ENCODE assay signal across 9 cellular contexts in the genomic region with DNA sequence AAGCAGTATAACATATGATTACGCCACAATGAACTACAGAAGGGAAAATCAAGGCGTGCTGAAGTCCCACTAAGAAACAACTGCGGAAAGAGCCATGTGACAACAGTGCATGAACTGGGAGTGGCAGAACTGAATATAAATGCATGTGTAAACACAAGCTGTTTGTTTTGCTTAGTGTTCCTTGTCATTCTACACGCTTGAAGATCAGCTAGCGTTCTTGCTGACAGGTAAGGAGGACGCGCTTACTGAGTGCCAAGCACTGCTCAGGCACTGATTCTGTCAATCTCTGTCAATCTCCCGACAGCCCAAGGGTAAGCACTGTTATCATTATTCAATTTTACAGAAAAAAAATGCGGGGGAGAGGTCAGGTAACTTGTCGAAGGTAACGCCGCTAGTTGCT. TPM values are rescaled to one million over a fixed set of nuclear protein-coding genes. Genes with fewer than 3 reads are reported as not detected.
DNase-seq lines count a peak whose midpoint lies in the region; ATAC-seq and TF ChIP-seq lines count a peak whose summit lies in the region.
"Had no signal": no experiment of that assay in that cellular context is flagged by ENCODE, and none has a peak within 500 bp of the region (broad histone marks: within the 10 kb centered on the region; RNA-seq: fewer than 3 reads in every experiment).

No MANE protein-coding gene starts in this region.

- in situ Hi-C loops in gastrocnemius medialis (cut with MboI; ENCODE audit: low sequenced_read_pairs in 4 of 4), result loop anchor here in 3 of 4 donors (10.0 kb wide), 1 partner anchor 799 kb away; a partner anchor contains a TSS

- peaks cover 38% of the 10 kb centered on the region for H3K36me3 Mint-ChIP-seq in activated B cell treated with CpG ODN at 0.5 μM for 24 hours (ENCODE audit: low read depth)

- H3K4me1 ChIP-seq in HUES64 (ENCODE audit: insufficient read depth, low read length) (peaks cover 10% of the 10 kb centered on the region; the same call in 1 of the 2 replicates), right atrium auricular region (peaks cover 0 to 45% of the 10 kb centered on the region in 2 donors), gastrocnemius medialis (peaks cover 50 to 56% of the 10 kb centered on the region in 2 donors)

- TF ChIP-seq CTCF in GM12875 (IDR thresholded peaks at IDR 0.05; ENCODE audit: borderline replicate concordance, insufficient read depth, low read depth, low read length) (no peak), activated B cell treated with CpG ODN at 0.5 μM for 24 hours (IDR thresholded peaks at IDR 0.05) (no peak), right atrium auricular region (IDR thresholded peaks at IDR 0.05) (no peak), gastrocnemius medialis (IDR thresholded peaks at IDR 0.05 in 4 of 5, conservative IDR thresholded peaks at IDR 0.05 in 1 of 5) (no peak)

- H3K36me3 ChIP-seq in HUES64 (ENCODE audit: insufficient read depth, low read length) (peaks cover 29% of the 10 kb centered on the region), right atrium auricular region (peaks cover 10% of the 10 kb centered on the region), gastrocnemius medialis (peaks cover 0 to 11% of the 10 kb centered on the region in 2 donors)

- no peak overlapping the region for H3K9ac ChIP-seq in HUES64 (ENCODE audit: low read depth, low read length)

- no peak overlapping the region for H3K4me3 Mint-ChIP-seq in activated B cell treated with CpG ODN at 0.5 μM for 24 hours
- H3K4me3 Mint-ChIP-seq: brain had no signal

- 1% methylated on average over 12 of the region's 12 CpGs for WGBS in HUES64

- POLR2A ChIA-PET in activated B cell treated with CpG ODN at 0.5 μM for 24 hours (lab: Charles Lee), result interaction anchor here (0.7 to 3.6 kb wide), 7 partner anchors 26 to 1341 kb away, joined by 3 to 40 read pairs (median 7); a partner anchor contains a TSS

- H3K9me3 ChIP-seq in HUES64 (ENCODE audit: insufficient read depth, low read depth, low read length), result no peaks in the 10 kb centered on the region
- H3K9me3 ChIP-seq in right atrium auricular region, result no peaks in the 10 kb centered on the region
- no peaks in the 10 kb centered on the region for H3K9me3 ChIP-seq in gastrocnemius medialis

- no peaks in the 10 kb centered on the region for H3K27me3 Mint-ChIP-seq in activated B cell treated with CpG ODN at 0.5 μM for 24 hours
- H3K27me3 Mint-ChIP-seq: brain had no signal

- H3K27ac ChIP-seq in HUES64 (ENCODE audit: low read depth, low read length), result no peak overlapping the region
- H3K27ac ChIP-seq in right atrium auricular region, result peak overlapping the region; percentile 90 to 92
- H3K27ac ChIP-seq in gastrocnemius medialis, result peak overlapping the region; percentile 93 to 98 (median 94)

- CTCF ChIA-PET in activated B cell treated with CpG ODN at 0.5 μM for 24 hours (lab: Charles Lee), result interaction anchor here (1.6 kb wide), 1 partner anchor 31 kb away, joined by 10 read pairs; a partner anchor contains a TSS

- TF ChIP-seq POLR2A in gastrocnemius medialis (IDR thresholded peaks at IDR 0.05), result no peak

- intact Hi-C loops in activated B cell treated with CpG ODN at 0.5 μM for 24 hours (cut with micrococcal nuclease) (loop anchor here (1.0 to 5.0 kb wide), 8 partner anchors 15 to 851 kb away; a partner anchor contains a TSS), gastrocnemius medialis (cut with DNase I; ENCODE audit: low total_unique reads) (loop anchor here (1.0 to 10.0 kb wide), 3 partner anchors 31 to 829 kb away; a partner anchor contains a TSS)

- ATAC-seq in GM21576 (IDR thresholded peaks at IDR 0.05; ENCODE audit: unreplicated experiment), result peak; percentile 31
- peak; percentile 66 for ATAC-seq in activated B cell treated with CpG ODN at 0.5 μM for 24 hours (ENCODE audit: low read depth)
- ATAC-seq in gastrocnemius medialis, result peak; percentile 69 to 70

- DNase-seq in activated B cell treated with CpG ODN at 0.5 μM for 24 hours (no peak), right atrium auricular region (ENCODE audit: low spot score) (no peak), gastrocnemius medialis (peak in 1 of 2 donors; percentile 38), dedifferentiated amniotic fluid mesenchymal stem cell (ENCODE audit: extremely low spot score) (no peak), cerebellar cortex (ENCODE audit: low spot score) (no peak)

- no peak overlapping the region for H3K27ac Mint-ChIP-seq in activated B cell treated with CpG ODN at 0.5 μM for 24 hours
- H3K27ac Mint-ChIP-seq: brain had no signal

- peaks cover 29% of the 10 kb centered on the region for H3K4me1 Mint-ChIP-seq in activated B cell treated with CpG ODN at 0.5 μM for 24 hours

- H3K27me3 ChIP-seq in HUES64 (ENCODE audit: insufficient read depth, low read length), result no peaks in the 10 kb centered on the region
- no peaks in the 10 kb centered on the region for H3K27me3 ChIP-seq in right atrium auricular region
- no peaks in the 10 kb centered on the region for H3K27me3 ChIP-seq in gastrocnemius medialis

- H3K4me3 ChIP-seq in GM12875 (ENCODE audit: low read depth, low read length) (peak overlapping the region; percentile 60), HUES64 (ENCODE audit: low read length) (peak overlapping the region; percentile 92), right atrium auricular region (peak overlapping the region; percentile 71 to 81), gastrocnemius medialis (peak overlapping the region; percentile 75 to 95 (median 80))

- H3K9me3 Mint-ChIP-seq in activated B cell treated with CpG ODN at 0.5 μM for 24 hours, result no peaks in the 10 kb centered on the region
- H3K9me3 Mint-ChIP-seq: brain had no signal

RNA-seq across cellular contexts. Expression of a gene that starts 0.5 kb away (rescaled TPM):
- polyA plus RNA-seq in HUES64 (2013, experiment 1 of 2), result 16.1 TPM
- polyA plus RNA-seq in HUES64 (2013, experiment 2 of 2), result 19.5 TPM
- total RNA-seq in activated B cell treated with CpG ODN at 0.5 μM for 24 hours (19.4 and 21.6 TPM in 2 replicates), right atrium auricular region (10 to 100 TPM; 10.1 to 13.3 TPM), gastrocnemius medialis (10 to 100 TPM in 3 of 4 donors, 1 to 10 TPM in 1; 9.7 to 17.3 (median 15.3) TPM)

RNA-seq across cellular contexts. Expression of a gene that starts 0.6 kb away (rescaled TPM):
- 270 TPM for polyA plus RNA-seq in HUES64 (2013, experiment 1 of 2)
- 242 TPM for polyA plus RNA-seq in HUES64 (2013, experiment 2 of 2)
- 163 and 168 TPM in 2 replicates for total RNA-seq in activated B cell treated with CpG ODN at 0.5 μM for 24 hours
- 100 to 1,000 TPM; 188 to 245 TPM for total RNA-seq in right atrium auricular region
- 100 to 1,000 TPM; 340 to 380 (median 357) TPM for total RNA-seq in gastrocnemius medialis

RNA-seq across cellular contexts. Expression of a gene that starts 30.8 kb away (rescaled TPM):
- 80.9 TPM for polyA plus RNA-seq in HUES64 (2013, experiment 1 of 2)
- 94.0 TPM for polyA plus RNA-seq in HUES64 (2013, experiment 2 of 2)
- total RNA-seq in activated B cell treated with CpG ODN at 0.5 μM for 24 hours, result 88.4 and 90.8 TPM in 2 replicates
- 10 to 100 TPM; 36.3 to 42.2 TPM for total RNA-seq in right atrium auricular region
- 100 to 1,000 TPM in 1 of 4 donors, 10 to 100 TPM in 3; 61.5 to 113 (median 83.0) TPM for total RNA-seq in gastrocnemius medialis
